ENCODE assay signal across 1 cellular context in genomic region chr6:147222160-147222838, GRCh38.
TF ChIP-seq lines count a peak whose summit lies in the region.

No MANE protein-coding gene starts in this region.

TF ChIP-seq in IMR-90, 13 proteins besides CTCF, POLR2A, EP300 and RAD21:
- TF ChIP-seq ELK1 (IDR thresholded peaks at IDR 0.05; ENCODE audit: borderline replicate concordance, low read depth, low read length) (no peak), MXI1 (IDR thresholded peaks at IDR 0.05; ENCODE audit: borderline replicate concordance, low read depth, low read length) (no peak), SMC3 (IDR thresholded peaks at IDR 0.05; ENCODE audit: low read depth, low read length) (peak; percentile 64)
